ENCODE assay signal across 8 cellular contexts in genomic region chr4:38162240-38162784, GRCh38.
A peak's percentile ranks its signal among the peaks of the same experiment; 100 is the strongest.
DNase-seq lines count a peak whose midpoint lies in the region; ATAC-seq and TF ChIP-seq lines count a peak whose summit lies in the region.

No MANE protein-coding gene starts in this region.

- no peak for ATAC-seq in stimulated activated naive CD8-positive, alpha-beta T cell treated with anti-CD3 and anti-CD28 coated beads, Interleukin-15, Interleukin-2, amounts not matched to agents 100 U/mL and 50 U/mL, for 24 hours
- ATAC-seq in activated naive CD8-positive, alpha-beta T cell treated with anti-CD3 and anti-CD28 coated beads, Interleukin-2, amount 50 U/mL, for 24 hours, result no peak
- no peak for ATAC-seq in GM21723 (IDR thresholded peaks at IDR 0.05; ENCODE audit: unreplicated experiment)

- POLR2A ChIA-PET in GM10248 (lab: Yijun Ruan, JAX), result interaction anchor here (1.3 kb wide), 1 partner anchor 28 kb away, joined by 3 read pairs; no protein-coding TSS in a partner anchor

- in situ Hi-C loops in GM13976 (cut with MboI; ENCODE audit: low sequenced_read_pairs, unreplicated experiment), result no loop called here

- H3K27me3 Mint-ChIP-seq in stimulated activated naive CD8-positive, alpha-beta T cell treated with anti-CD3 and anti-CD28 coated beads, Interleukin-15, Interleukin-2, amounts not matched to agents 100 ng/mL and 50 ng/mL, for 24 hours, result no peaks in the 10 kb centered on the region
- H3K27me3 Mint-ChIP-seq in activated naive CD8-positive, alpha-beta T cell treated with anti-CD3 and anti-CD28 coated beads, Interleukin-2, amount 50 U/mL, for 24 hours, result no peaks in the 10 kb centered on the region

- CTCF ChIA-PET in GM10248 (lab: Yijun Ruan, JAX), result interaction anchor here (0.8 to 3.8 kb wide), 6 partner anchors 10 to 596 kb away, joined by 3 to 27 read pairs (median 14); no protein-coding TSS in a partner anchor

- no peak for TF ChIP-seq CTCF in GM13976 (IDR thresholded peaks at IDR 0.05; ENCODE audit: borderline replicate concordance, control extremely low read depth, extremely low read depth, insufficient read depth, missing control alignments)
- TF ChIP-seq CTCF in GM10248 (IDR thresholded peaks at IDR 0.05; ENCODE audit: control extremely low read depth, extremely low read depth, low read depth, missing control alignments), result no peak

- peaks cover 3% of the 10 kb centered on the region for H3K36me3 Mint-ChIP-seq in stimulated activated naive CD8-positive, alpha-beta T cell treated with anti-CD3 and anti-CD28 coated beads, Interleukin-15, Interleukin-2, amounts not matched to agents 100 ng/mL and 50 ng/mL, for 24 hours (ENCODE audit: low read depth)
- peaks cover 16% of the 10 kb centered on the region for H3K36me3 Mint-ChIP-seq in activated naive CD8-positive, alpha-beta T cell treated with anti-CD3 and anti-CD28 coated beads, Interleukin-2, amount 50 U/mL, for 24 hours (ENCODE audit: low read depth)

- no peak overlapping the region for H3K4me3 Mint-ChIP-seq in stimulated activated naive CD8-positive, alpha-beta T cell treated with anti-CD3 and anti-CD28 coated beads, Interleukin-15, Interleukin-2, amounts not matched to agents 100 ng/mL and 50 ng/mL, for 24 hours
- H3K4me3 Mint-ChIP-seq in activated naive CD8-positive, alpha-beta T cell treated with anti-CD3 and anti-CD28 coated beads, Interleukin-2, amount 50 U/mL, for 24 hours, result no peak overlapping the region

- H3K27ac Mint-ChIP-seq in stimulated activated naive CD8-positive, alpha-beta T cell treated with anti-CD3 and anti-CD28 coated beads, Interleukin-15, Interleukin-2, amounts not matched to agents 100 ng/mL and 50 ng/mL, for 24 hours, result peak overlapping the region; percentile 86
- H3K27ac Mint-ChIP-seq in activated naive CD8-positive, alpha-beta T cell treated with anti-CD3 and anti-CD28 coated beads, Interleukin-2, amount 50 U/mL, for 24 hours, result peak overlapping the region; percentile 89

- DNase-seq in stimulated activated naive CD8-positive, alpha-beta T cell treated with anti-CD3 and anti-CD28 coated beads, Interleukin-15, Interleukin-2, amounts not matched to agents 100 U/mL and 50 U/mL, for 24 hours, result no peak
- DNase-seq in activated naive CD8-positive, alpha-beta T cell treated with anti-CD3 and anti-CD28 coated beads, Interleukin-2, amount 50 U/mL, for 24 hours, result no peak
- peak; percentile 98 for DNase-seq in kidney tubule cell (ENCODE audit: low spot score)
- DNase-seq in GM13976 (ENCODE audit: low spot score), result no peak
- DNase-seq in GM10248 (ENCODE audit: extremely low spot score), result no peak
- no peak for DNase-seq in NCI-H1417 treated with DMSO at 0.1 percent for 48 hours (lab: John Stamatoyannopoulos, UW)

- peaks cover 64% of the 10 kb centered on the region for H3K4me1 Mint-ChIP-seq in stimulated activated naive CD8-positive, alpha-beta T cell treated with anti-CD3 and anti-CD28 coated beads, Interleukin-15, Interleukin-2, amounts not matched to agents 100 ng/mL and 50 ng/mL, for 24 hours (ENCODE audit: low read depth)
- H3K4me1 Mint-ChIP-seq in activated naive CD8-positive, alpha-beta T cell treated with anti-CD3 and anti-CD28 coated beads, Interleukin-2, amount 50 U/mL, for 24 hours, result peaks cover 65% of the 10 kb centered on the region

- H3K9me3 Mint-ChIP-seq in stimulated activated naive CD8-positive, alpha-beta T cell treated with anti-CD3 and anti-CD28 coated beads, Interleukin-15, Interleukin-2, amounts not matched to agents 100 ng/mL and 50 ng/mL, for 24 hours, result peaks cover 16% of the 10 kb centered on the region
- peaks cover 11% of the 10 kb centered on the region for H3K9me3 Mint-ChIP-seq in activated naive CD8-positive, alpha-beta T cell treated with anti-CD3 and anti-CD28 coated beads, Interleukin-2, amount 50 U/mL, for 24 hours
